ENCODE assay signal across 2 cellular contexts in the genomic region with DNA sequence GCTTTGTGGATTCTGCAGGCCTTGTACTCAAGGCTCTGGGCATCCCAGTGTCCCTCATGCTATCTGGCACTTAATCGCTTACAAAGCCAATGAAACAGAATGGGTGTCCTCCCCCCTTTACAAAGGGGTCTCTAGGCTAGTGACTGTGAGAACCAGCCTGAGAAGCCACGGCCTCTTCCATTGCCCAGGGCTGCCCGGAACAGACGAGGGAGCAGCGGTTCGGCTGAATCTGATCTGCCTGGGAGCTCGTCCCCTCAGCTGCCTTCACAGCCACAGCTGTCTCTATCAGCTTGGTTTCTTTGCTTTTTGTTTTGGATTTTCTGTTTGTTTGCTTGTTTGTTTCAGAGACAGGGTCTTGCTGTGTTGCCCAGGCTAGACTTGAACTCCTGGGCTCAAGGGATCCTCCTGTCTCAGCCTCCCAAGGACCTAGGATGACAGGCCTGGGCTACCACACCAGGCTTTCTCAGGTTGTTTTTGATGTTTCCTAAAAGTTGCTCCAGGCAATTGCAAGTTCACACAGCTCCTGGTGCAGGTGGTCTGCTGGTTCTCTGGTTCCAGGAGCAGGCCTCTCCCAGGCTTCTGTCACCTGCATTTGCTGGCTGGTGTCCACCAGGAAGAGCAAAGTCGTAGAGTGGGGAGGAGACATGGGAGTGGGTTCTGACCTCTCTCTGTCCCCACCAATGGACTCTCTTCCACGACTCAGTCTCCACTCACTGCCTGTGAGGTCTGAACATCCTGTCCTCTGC.
TF ChIP-seq lines count a peak whose summit lies in the region.

No MANE protein-coding gene starts in this region.

TF ChIP-seq in HCT116, 20 proteins besides CTCF, POLR2A, EP300 and RAD21 (continued from another document):
- TF ChIP-seq SP1 (IDR thresholded peaks at IDR 0.05; ENCODE audit: low read depth), result no peak
- no peak for TF ChIP-seq CEBPB (IDR thresholded peaks at IDR 0.05; ENCODE audit: low read depth)
- TF ChIP-seq ZNF274 (IDR thresholded peaks at IDR 0.05; ENCODE audit: low read depth, low read length), result no peak
- TF ChIP-seq, protein P1, sequence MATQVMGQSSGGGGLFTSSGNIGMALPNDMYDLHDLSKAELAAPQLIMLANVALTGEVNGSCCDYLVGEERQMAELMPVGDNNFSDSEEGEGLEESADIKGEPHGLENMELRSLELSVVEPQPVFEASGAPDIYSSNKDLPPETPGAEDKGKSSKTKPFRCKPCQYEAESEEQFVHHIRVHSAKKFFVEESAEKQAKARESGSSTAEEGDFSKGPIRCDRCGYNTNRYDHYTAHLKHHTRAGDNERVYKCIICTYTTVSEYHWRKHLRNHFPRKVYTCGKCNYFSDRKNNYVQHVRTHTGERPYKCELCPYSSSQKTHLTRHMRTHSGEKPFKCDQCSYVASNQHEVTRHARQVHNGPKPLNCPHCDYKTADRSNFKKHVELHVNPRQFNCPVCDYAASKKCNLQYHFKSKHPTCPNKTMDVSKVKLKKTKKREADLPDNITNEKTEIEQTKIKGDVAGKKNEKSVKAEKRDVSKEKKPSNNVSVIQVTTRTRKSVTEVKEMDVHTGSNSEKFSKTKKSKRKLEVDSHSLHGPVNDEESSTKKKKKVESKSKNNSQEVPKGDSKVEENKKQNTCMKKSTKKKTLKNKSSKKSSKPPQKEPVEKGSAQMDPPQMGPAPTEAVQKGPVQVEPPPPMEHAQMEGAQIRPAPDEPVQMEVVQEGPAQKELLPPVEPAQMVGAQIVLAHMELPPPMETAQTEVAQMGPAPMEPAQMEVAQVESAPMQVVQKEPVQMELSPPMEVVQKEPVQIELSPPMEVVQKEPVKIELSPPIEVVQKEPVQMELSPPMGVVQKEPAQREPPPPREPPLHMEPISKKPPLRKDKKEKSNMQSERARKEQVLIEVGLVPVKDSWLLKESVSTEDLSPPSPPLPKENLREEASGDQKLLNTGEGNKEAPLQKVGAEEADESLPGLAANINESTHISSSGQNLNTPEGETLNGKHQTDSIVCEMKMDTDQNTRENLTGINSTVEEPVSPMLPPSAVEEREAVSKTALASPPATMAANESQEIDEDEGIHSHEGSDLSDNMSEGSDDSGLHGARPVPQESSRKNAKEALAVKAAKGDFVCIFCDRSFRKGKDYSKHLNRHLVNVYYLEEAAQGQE (IDR thresholded peaks at IDR 0.05; ENCODE audit: low read depth), result no peak
- no peak for TF ChIP-seq SIN3A (IDR thresholded peaks at IDR 0.05; ENCODE audit: low read depth)
- TF ChIP-seq ZFX (IDR thresholded peaks at IDR 0.05), result no peak
- no peak for TF ChIP-seq YY1 (IDR thresholded peaks at IDR 0.05; ENCODE audit: extremely low read depth, insufficient replicate concordance, low read depth, low read length)
- no peak for TF ChIP-seq JUND (IDR thresholded peaks at IDR 0.05)
- no peak for TF ChIP-seq SRF (IDR thresholded peaks at IDR 0.05; ENCODE audit: low read depth)

TF ChIP-seq in SK-N-SH, 30 proteins besides CTCF, POLR2A, EP300 and RAD21 (continued from another document):
- TF ChIP-seq TEAD4 (IDR thresholded peaks at IDR 0.05; ENCODE audit: borderline replicate concordance, insufficient read depth) (no peak), CHD2 (IDR thresholded peaks at IDR 0.05; ENCODE audit: low read length, partially characterized antibody) (no peak), RXRA (IDR thresholded peaks at IDR 0.05; ENCODE audit: borderline replicate concordance, low read depth) (no peak), FOXJ3 (CRISPR knock-in tag; IDR thresholded peaks at IDR 0.05) (no peak)
- TF ChIP-seq, protein P2, sequence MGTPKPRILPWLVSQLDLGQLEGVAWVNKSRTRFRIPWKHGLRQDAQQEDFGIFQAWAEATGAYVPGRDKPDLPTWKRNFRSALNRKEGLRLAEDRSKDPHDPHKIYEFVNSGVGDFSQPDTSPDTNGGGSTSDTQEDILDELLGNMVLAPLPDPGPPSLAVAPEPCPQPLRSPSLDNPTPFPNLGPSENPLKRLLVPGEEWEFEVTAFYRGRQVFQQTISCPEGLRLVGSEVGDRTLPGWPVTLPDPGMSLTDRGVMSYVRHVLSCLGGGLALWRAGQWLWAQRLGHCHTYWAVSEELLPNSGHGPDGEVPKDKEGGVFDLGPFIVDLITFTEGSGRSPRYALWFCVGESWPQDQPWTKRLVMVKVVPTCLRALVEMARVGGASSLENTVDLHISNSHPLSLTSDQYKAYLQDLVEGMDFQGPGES (IDR thresholded peaks at IDR 0.05; ENCODE audit: low read depth, low read length), result no peak
